In the genomic region with DNA sequence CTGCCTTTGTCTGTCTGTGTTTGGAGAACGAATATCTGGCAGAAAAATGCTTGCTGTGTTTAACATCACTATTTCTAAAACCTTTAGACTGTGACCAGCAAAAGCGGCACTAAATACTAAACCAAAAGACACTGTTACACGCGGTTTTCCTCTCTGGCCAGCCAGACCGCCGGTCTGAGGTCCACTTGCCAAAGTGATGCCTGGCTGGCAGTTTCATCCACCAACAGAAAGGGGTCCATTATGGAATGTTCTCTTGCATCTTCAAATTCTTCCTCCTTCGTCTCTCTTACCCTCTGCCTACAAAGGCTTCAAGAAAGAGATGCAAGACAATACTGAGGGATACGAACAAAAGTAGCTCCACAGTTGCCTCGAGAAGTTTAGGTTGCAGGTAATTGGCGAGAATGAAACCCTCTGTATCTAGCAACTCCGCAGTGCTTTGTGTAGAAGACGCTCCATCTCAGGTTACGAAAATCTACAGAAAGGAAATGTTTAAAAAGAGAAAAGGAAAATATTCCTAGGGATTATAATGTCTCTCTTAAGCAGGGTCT, we compare ENCODE assay signal across 13 cellular contexts.
DNase-seq lines count a peak whose midpoint lies in the region; ATAC-seq and TF ChIP-seq lines count a peak whose summit lies in the region.
"Had no signal": no experiment of that assay in that cellular context is flagged by ENCODE, and none has a peak within 500 bp of the region (broad histone marks: within the 10 kb centered on the region; RNA-seq: fewer than 3 reads in every experiment).

No MANE protein-coding gene starts in this region.

- no peak overlapping the region for H3K23ac ChIP-seq in mesendoderm (ENCODE audit: low read length)

- H3K18ac ChIP-seq in mesendoderm (ENCODE audit: low read length) = no peak overlapping the region

- H3K9ac ChIP-seq in mammary epithelial cell (ENCODE audit: insufficient read depth, low read length) = no peak overlapping the region
- H3K9ac ChIP-seq in mesendoderm (ENCODE audit: low read length) = no peak overlapping the region

- H2AK5ac ChIP-seq in mesendoderm (ENCODE audit: low read length) = no peak overlapping the region

- no peak overlapping the region for H4K8ac ChIP-seq in mesendoderm (ENCODE audit: low read depth, low read length)

- ATAC-seq in GM19395 (IDR thresholded peaks at IDR 0.05; ENCODE audit: unreplicated experiment) = no peak
- no peak for ATAC-seq in HG02938 (IDR thresholded peaks at IDR 0.05; ENCODE audit: unreplicated experiment)
- no peak for ATAC-seq in GM18505 (IDR thresholded peaks at IDR 0.05; ENCODE audit: unreplicated experiment)
- ATAC-seq: heart right ventricle had no signal

- peaks cover 12% of the 10 kb centered on the region for H3K4me1 ChIP-seq in mammary epithelial cell (ENCODE audit: insufficient read depth, low read length)
- H3K4me1 ChIP-seq in mesendoderm (ENCODE audit: control insufficient read depth, low read depth, low read length) = no peaks in the 10 kb centered on the region
- H3K4me1 ChIP-seq: heart right ventricle, Peyer's patch, prostate gland had no signal

- in situ Hi-C loops in mammary epithelial cell (cut with MboI; ENCODE audit: low sequenced_read_pairs in 2 of 2) = no loop called here

- H2BK5ac ChIP-seq in mesendoderm (ENCODE audit: low read length) = no peak overlapping the region

- 5% methylated on average over 13 of the region's 13 CpGs for WGBS in mammary epithelial cell (ENCODE audit: low coverage, missing lambda C conversion rate)
- no CpG with 5 or more reads among the region's 13 CpGs for WGBS in mesendoderm (ENCODE audit: extremely low coverage, insufficient coverage, low lambda C conversion rate)

- no peak for TF ChIP-seq CTCF in NB4 (IDR thresholded peaks at IDR 0.05; ENCODE audit: low read depth, low read length)
- TF ChIP-seq CTCF in mammary epithelial cell (conservative IDR thresholded peaks at IDR 0.05 in 1 of 2, IDR thresholded peaks at IDR 0.05 in 1 of 2; ENCODE audit: extremely low read depth in 1 of 2, insufficient read depth in 1 of 2, low read depth in 1 of 2, low read length in 2 of 2) = no peak

- BruUV-seq in mammary epithelial cell (replicated peaks; lab: Mats Ljungman, UMichigan) = no TSS peak

- no peak overlapping the region for H4K5ac ChIP-seq in mesendoderm (ENCODE audit: low read length)

- no peaks in the 10 kb centered on the region for H3K79me1 ChIP-seq in mesendoderm (ENCODE audit: low read length)

- H3K79me2 ChIP-seq in mammary epithelial cell (ENCODE audit: insufficient read depth, low read length) = no peaks in the 10 kb centered on the region
- H3K79me2 ChIP-seq in mesendoderm (ENCODE audit: control insufficient read depth, insufficient read depth, low read length) = no peaks in the 10 kb centered on the region

- peak overlapping the region; percentile 79 for H2AFZ ChIP-seq in mammary epithelial cell (ENCODE audit: low read depth, low read length)

- CTCF ChIA-PET in mammary epithelial cell (lab: Charles Lee; ENCODE audit: low non-redundant PET) = no interaction called here

- H3K27me3 ChIP-seq in mammary epithelial cell (ENCODE audit: insufficient read depth, low read length) = no peaks in the 10 kb centered on the region
- H3K27me3 ChIP-seq in mesendoderm (ENCODE audit: insufficient read depth, low read length, poor library complexity) = peaks cover 2% of the 10 kb centered on the region
- H3K27me3 ChIP-seq: Peyer's patch had no signal

- H2BK120ac ChIP-seq in mesendoderm (ENCODE audit: low read depth, low read length) = no peak overlapping the region

- peak overlapping the region; percentile 88 for H3K4me2 ChIP-seq in mammary epithelial cell (ENCODE audit: insufficient read depth, low read depth, low read length)
- peak overlapping the region; percentile 75 for H3K4me2 ChIP-seq in mesendoderm (ENCODE audit: low read length)

- H3K27ac ChIP-seq in mammary epithelial cell (ENCODE audit: insufficient read depth, low read depth, low read length) (no peak overlapping the region), mesendoderm (ENCODE audit: low read depth, low read length) (no peak overlapping the region)
- H3K27ac ChIP-seq: heart right ventricle, Peyer's patch, prostate gland had no signal

- no peak overlapping the region for H2BK15ac ChIP-seq in mesendoderm (replicated peaks; ENCODE audit: low read depth)

- dilution Hi-C loops in mammary epithelial cell (cut with HindIII; ENCODE audit: low sequenced_read_pairs) = no loop called here

- H4K20me1 ChIP-seq in mammary epithelial cell (ENCODE audit: insufficient read depth, low read length) = no peaks in the 10 kb centered on the region

- DNase-seq in DMS114 treated with DMSO at 0.1 percent for 48 hours (lab: John Stamatoyannopoulos, UW; ENCODE audit: unreplicated experiment) (peak; percentile 72), NB4 (ENCODE audit: low read depth) (no peak), mammary epithelial cell (no peak), mesendoderm (peak; percentile 48), globus pallidus (ENCODE audit: low spot score) (no peak)
- DNase-seq: heart right ventricle; Peyer's patch; stimulated activated CD4-positive, alpha-beta T cell treated with anti-CD3 and anti-CD28 coated beads, Interleukin-4, amount 100 ng/mL, for 1 hour; stimulated activated naive CD4-positive, alpha-beta T cell treated with Interleukin-2 at 50 U/mL for 16 hours had no signal

- no peak overlapping the region for H3K4ac ChIP-seq in mesendoderm (ENCODE audit: low read depth, low read length)

- no peak overlapping the region for H3K56ac ChIP-seq in mesendoderm (ENCODE audit: low read length)

- intact Hi-C loops in mammary epithelial cell (cut with micrococcal nuclease) = loop anchor here (1.0 to 10.0 kb wide), 3 partner anchors 10 to 198 kb away; no protein-coding TSS in a partner anchor

- TF ChIP-seq POLR2A in NB4 (IDR thresholded peaks at IDR 0.05; ENCODE audit: extremely low read depth, insufficient read length) (no peak), GM18505 (IDR thresholded peaks at IDR 0.05; ENCODE audit: borderline replicate concordance, extremely low read depth, insufficient read depth, insufficient read length) (no peak)

- H3K4me3 ChIP-seq in NB4 (ENCODE audit: low read depth, low read length) = peak overlapping the region; percentile 35
- H3K4me3 ChIP-seq in mammary epithelial cell (replicated peaks in 1 of 3; ENCODE audit: insufficient read depth in 1 of 3, low read depth in 2 of 3, low read length in 3 of 3) = peak overlapping the region; percentile 46 to 62 (median 56)
- H3K4me3 ChIP-seq in mesendoderm (ENCODE audit: low read length) = peak overlapping the region; percentile 30
- H3K4me3 ChIP-seq: heart right ventricle, Peyer's patch, prostate gland had no signal

- H3K36me3 ChIP-seq in mammary epithelial cell (ENCODE audit: insufficient read depth, low read length) (no peaks in the 10 kb centered on the region), mesendoderm (ENCODE audit: control insufficient read depth, insufficient read depth, low read length) (no peaks in the 10 kb centered on the region)
- H3K36me3 ChIP-seq: heart right ventricle, Peyer's patch, prostate gland had no signal

- H3K9me3 ChIP-seq in mammary epithelial cell (replicated peaks; ENCODE audit: insufficient read depth, low read length) = no peaks in the 10 kb centered on the region
- H3K9me3 ChIP-seq: prostate gland had no signal

Comparison
In these comparisons a context has a peak if more than half of its experiments do, and no peak if none do; other contexts are left out.
1. DNase-seq: peak in DMS114 treated with DMSO at 0.1 percent for 48 hours (single experiment) and mesendoderm (single experiment); none in NB4 (single experiment), mammary epithelial cell (single experiment) and globus pallidus (single experiment).
2. Peak in every context shown above with its lines, with median percentiles within 50 percentile points of each other: H3K4me3 ChIP-seq.